In genomic region chr2:20600756-20601325, GRCh38 we compare ENCODE assay signal across 9 cellular contexts. TPM values are rescaled to one million over a fixed set of nuclear protein-coding genes. Genes with fewer than 3 reads are reported as not detected.
DNase-seq lines count a peak whose midpoint lies in the region; ATAC-seq, FAIRE-seq and TF ChIP-seq lines count a peak whose summit lies in the region.
"Had no signal": no experiment of that assay in that cellular context is flagged by ENCODE, and none has a peak within 500 bp of the region (broad histone marks: within the 10 kb centered on the region; RNA-seq: fewer than 3 reads in every experiment).

No MANE protein-coding gene starts in this region.

- peak overlapping the region in 1 of 2 experiments; percentile 35; a peak in 1 of 4 replicates for H3K9ac ChIP-seq in K562 (ENCODE audit: insufficient read depth in 1 of 2, low read depth in 2 of 2, low read length in 2 of 2)

- TF ChIP-seq CTCF in heart left ventricle (IDR thresholded peaks at IDR 0.05) (peak; percentile 22 to 64 (median 48)), K562 (IDR thresholded peaks at IDR 0.05 in 2 of 3, conservative IDR thresholded peaks at IDR 0.05 in 1 of 3; ENCODE audit: insufficient read depth in 2 of 3, low read depth in 1 of 3, low read length in 3 of 3) (peak in 2 of 3 experiments; percentile 27 to 45; a peak in 3 of 6 replicates), uterus (IDR thresholded peaks at IDR 0.05) (peak; percentile 6 to 52 (median 31)), prostate gland (IDR thresholded peaks at IDR 0.05) (peak in 2 of 4 experiments; percentile 32 to 36)

- H3K4me3 ChIP-seq in heart left ventricle: no peak overlapping the region
- H3K4me3 ChIP-seq in right cardiac atrium (ENCODE audit: low read length): no peak overlapping the region
- no peak overlapping the region for H3K4me3 ChIP-seq in K562
- no peak overlapping the region for H3K4me3 ChIP-seq in uterus
- H3K4me3 ChIP-seq in prostate gland: no peak overlapping the region

- H3K27me3 ChIP-seq in heart left ventricle (no peaks in the 10 kb centered on the region), right cardiac atrium (ENCODE audit: control insufficient read depth, insufficient read depth) (no peaks in the 10 kb centered on the region), K562 (ENCODE audit: control insufficient read depth in 2 of 2, insufficient read depth in 2 of 2, low read length in 2 of 2) (no peaks in the 10 kb centered on the region), uterus (no peaks in the 10 kb centered on the region), prostate gland (replicated peaks; ENCODE audit: insufficient read depth) (no peaks in the 10 kb centered on the region)

- H3K4me1 ChIP-seq in heart left ventricle (peaks cover 13 to 73% (median 55%) of the 10 kb centered on the region in 12 donors), right cardiac atrium (ENCODE audit: control insufficient read depth, insufficient read depth, low read length) (peaks cover 35% of the 10 kb centered on the region), K562 (replicated peaks in 1 of 2; ENCODE audit: control insufficient read depth in 2 of 2, insufficient read depth in 2 of 2, low read length in 2 of 2) (peaks cover 11 to 29% of the 10 kb centered on the region in 2 experiments), uterus (peaks cover 6 to 23% of the 10 kb centered on the region in 2 donors), prostate gland (replicated peaks) (peaks cover 9% of the 10 kb centered on the region)

- no peak for TF ChIP-seq EP300 in K562 (IDR thresholded peaks at IDR 0.05; ENCODE audit: low read length)

- ATAC-seq in heart left ventricle: no peak
- ATAC-seq in right cardiac atrium: no peak
- ATAC-seq in K562: no peak; the same call in 2 of the 3 replicates
- ATAC-seq in HG03108 (IDR thresholded peaks at IDR 0.05; ENCODE audit: unreplicated experiment): no peak

- H4K20me1 ChIP-seq in K562 (replicated peaks; ENCODE audit: control insufficient read depth, insufficient read depth, low read length): no peaks in the 10 kb centered on the region

- no peaks in the 10 kb centered on the region for H3K36me3 ChIP-seq in heart left ventricle
- H3K36me3 ChIP-seq in K562 (ENCODE audit: control insufficient read depth, insufficient read depth, low read length): no peaks in the 10 kb centered on the region
- no peaks in the 10 kb centered on the region for H3K36me3 ChIP-seq in uterus
- no peaks in the 10 kb centered on the region for H3K36me3 ChIP-seq in prostate gland

- DNase-seq in heart left ventricle (no peak), right cardiac atrium (no peak), K562 (ENCODE audit: extremely low read depth in 1 of 4, low spot score in 3 of 4) (no peak), kidney glomerular epithelial cell (lab: John Stamatoyannopoulos, UW) (peak; percentile 51), uterus (no peak), prostate gland (ENCODE audit: low spot score) (no peak), SW480 (ENCODE audit: low spot score) (no peak)
- DNase-seq: NCI-H345 had no signal

- CTCF ChIA-PET in K562 (lab: Yijun Ruan, JAX; ENCODE audit: low intra/inter-chr PET ratio): interaction anchor here (1.5 to 1.9 kb wide), 2 partner anchors 17 to 34 kb away, joined by 3 to 6 read pairs; no protein-coding TSS in a partner anchor

- H3K9me1 ChIP-seq in K562 (ENCODE audit: control insufficient read depth, insufficient read depth, low read length): peaks cover 4% of the 10 kb centered on the region

- in situ Hi-C loops in K562 (cut with MboI): no loop called here

- BruUV-seq in K562 (replicated peaks; lab: Mats Ljungman, UMichigan): no TSS peak

- H2AFZ ChIP-seq in K562 (ENCODE audit: low read depth, low read length): peak overlapping the region; percentile 92

- TF ChIP-seq POLR2A in heart left ventricle (IDR thresholded peaks at IDR 0.05) (no peak), K562 (conservative IDR thresholded peaks at IDR 0.05) (no peak), uterus (IDR thresholded peaks at IDR 0.05) (no peak), prostate gland (IDR thresholded peaks at IDR 0.05) (no peak)

- POLR2A ChIA-PET in K562 (lab: Yijun Ruan, JAX): interaction anchor here (1.5 to 1.6 kb wide), 2 partner anchors 11 to 154 kb away, joined by 3 to 6 read pairs; partner anchors contain the start of gene RHOB

- H3K4me2 ChIP-seq in K562 (ENCODE audit: insufficient read depth, low read length): peak overlapping the region; percentile 55

- TF ChIP-seq RAD21 in K562 (CRISPR knock-in tag; conservative IDR thresholded peaks at IDR 0.05 in 1 of 2, IDR thresholded peaks at IDR 0.05 in 1 of 2): peak; percentile 11 to 35; a peak in 2 of 4 replicates

- no peaks in the 10 kb centered on the region for H3K9me3 ChIP-seq in heart left ventricle
- H3K9me3 ChIP-seq in right cardiac atrium (ENCODE audit: control insufficient read depth, low read length): no peaks in the 10 kb centered on the region
- H3K9me3 ChIP-seq in K562 (replicated peaks; ENCODE audit: control insufficient read depth, insufficient read depth, low read depth, low read length): no peaks in the 10 kb centered on the region
- H3K9me3 ChIP-seq in uterus: no peaks in the 10 kb centered on the region
- no peaks in the 10 kb centered on the region for H3K9me3 ChIP-seq in prostate gland

- H3K27ac ChIP-seq in heart left ventricle: peak overlapping the region in 10 of 12 donors; percentile 23 to 92 (median 80)
- H3K27ac ChIP-seq in right cardiac atrium (ENCODE audit: low read length): no peak overlapping the region
- H3K27ac ChIP-seq in K562 (ENCODE audit: extremely low read depth, low read depth, low read length): peak overlapping the region; percentile 66; the same call in 2 of the 3 replicates
- peak overlapping the region in 1 of 2 donors; percentile 77 for H3K27ac ChIP-seq in uterus
- no peak overlapping the region for H3K27ac ChIP-seq in prostate gland

- 60 to 81% (median 68%) methylated on average over 1 of the region's 1 CpG for WGBS in heart left ventricle, 4 donors
- WGBS in right cardiac atrium: 51% methylated on average over 1 of the region's 1 CpG
- WGBS in K562 (ENCODE audit: insufficient coverage, low coverage, missing lambda C conversion rate): 41% methylated on average over 1 of the region's 1 CpG
- 60% methylated on average over 1 of the region's 1 CpG for WGBS in prostate gland

- intact Hi-C loops in heart left ventricle (cut with DNase I): loop anchor here in 4 of 10 donors (1.0 to 5.0 kb wide), 2 partner anchors 34 to 36 kb away; no protein-coding TSS in a partner anchor
- intact Hi-C loops in right cardiac atrium (cut with DNase I): no loop called here
- intact Hi-C loops in K562 (cut with micrococcal nuclease): loop anchor here (2.0 kb wide), 1 partner anchor 22 kb away; no protein-coding TSS in a partner anchor
- intact Hi-C loops in uterus (cut with DNase I; ENCODE audit: low total_unique reads): no loop called here
- intact Hi-C loops in prostate gland (cut with DNase I): loop anchor here (2.0 kb wide), 1 partner anchor 34 kb away; no protein-coding TSS in a partner anchor

- FAIRE-seq in K562 (lab: Jason Lieb, UNC): no peak

- no peaks in the 10 kb centered on the region for H3K79me2 ChIP-seq in K562 (ENCODE audit: control insufficient read depth, insufficient read depth, low read length)

TF ChIP-seq in K562, 482 proteins besides CTCF, POLR2A, EP300 and RAD21 (continues in another document):
- TF ChIP-seq CTCFL (IDR thresholded peaks at IDR 0.05; ENCODE audit: borderline replicate concordance, insufficient read depth, low read depth, low read length, poor library complexity, severe bottlenecking) (peak; percentile 16), DDX20 (tag; IDR thresholded peaks at IDR 0.05; ENCODE audit: low read depth) (no peak), HMG20A (CRISPR knock-in tag; conservative IDR thresholded peaks at IDR 0.05) (no peak)

RNA-seq across cellular contexts. Expression of gene HS1BP3, which starts 50.1 kb away (rescaled TPM):
- total RNA-seq in heart left ventricle (10 to 100 TPM; 12.7 to 23.7 (median 17.9) TPM), right cardiac atrium (10 to 100 TPM; 21.8 to 26.4 (median 25.3) TPM), K562 (2014; rRNA removed) (6.5 and 6.7 TPM in 2 replicates), K562 (2014; rRNA removed; fragmentation: Illumina TruSeq; extraction: Trizol) (2.0 and 3.5 TPM in 2 replicates), K562 (2015; rRNA removed; fragmentation: Illumina TruSeq; extraction: Trizol) (7.6 and 8.3 TPM in 2 replicates), K562 (2021) (7.4 and 7.5 TPM in 2 replicates), uterus (10 to 100 TPM in 3 of 4 donors, 1 to 10 TPM in 1; 7.1 to 41.8 (median 28.4) TPM), prostate gland (10 to 100 TPM; 29.9 to 39.4 TPM)
- polyA plus RNA-seq in heart left ventricle (10 to 100 TPM; 21.0 to 23.7 TPM), right cardiac atrium (29.8 TPM), K562 (2011; rRNA removed) (3.0 and 6.5 TPM in 2 replicates), K562 (2014; fragmentation: Illumina TruSeq; extraction: Trizol) (5.9 and 6.9 TPM in 2 replicates), K562 (2014; fragmentation: Nextera tagmentation; extraction: Ambion mirVana) (under 1 TPM; 0.41 to 0.63 TPM), K562 (2014; rRNA removed) (5.9 and 6.2 TPM in 2 replicates)
- total RNA-seq in K562 (2011; cell fraction: chromatin; rRNA removed; ENCODE audit: low replicate concordance): 4.8 and 13.7 TPM in 2 replicates
- total RNA-seq in K562 (2011; cell fraction: nucleolus; rRNA removed): 6.7 and 9.2 TPM in 2 replicates
- total RNA-seq in K562 (2011; cell fraction: nucleoplasm; rRNA removed): 8.7 and 9.6 TPM in 2 replicates
- polyA plus RNA-seq in K562 (2011; cell fraction: cytosol; rRNA removed): 3.3 and 4.1 TPM in 2 replicates
- polyA plus RNA-seq in K562 (2011; cell fraction: nucleus; rRNA removed): 8.2 and 10.8 TPM in 2 replicates
- polyA plus RNA-seq in K562 (2012): 7.9 and 28.0 TPM in 2 replicates
- 2.3 and 5.2 TPM in 2 replicates for polyA minus RNA-seq in K562 (2011; rRNA and poly(A)+ RNA removed)
- polyA minus RNA-seq in K562 (2011; cell fraction: cytosol; rRNA and poly(A)+ RNA removed): 2.2 and 6.9 TPM in 2 replicates
- polyA minus RNA-seq in K562 (2011; cell fraction: nucleus; rRNA and poly(A)+ RNA removed): 9.1 and 9.4 TPM in 2 replicates

Comparison
In these comparisons a context has a peak if more than half of its experiments do, and no peak if none do; other contexts are left out.
1. H3K27ac ChIP-seq: peak in heart left ventricle (10 of 12) and K562 (single experiment); none in right cardiac atrium (single experiment) and prostate gland (0 of 2).
2. intact Hi-C loops: an anchor here in K562 (2.0 kb wide) and prostate gland (2.0 kb wide); none called in right cardiac atrium and uterus.